Comparison of ENCODE assay signal across 17 cellular contexts in genomic region chr1:60390593-60391282, GRCh38.
DNase-seq lines count a peak whose midpoint lies in the region; ATAC-seq lines count a peak whose summit lies in the region.
"Had no signal": no experiment of that assay in that cellular context is flagged by ENCODE, and none has a peak within 500 bp of the region (broad histone marks: within the 10 kb centered on the region; RNA-seq: fewer than 3 reads in every experiment).

No MANE protein-coding gene starts in this region.

- intact Hi-C loops in Right ventricle myocardium superior (cut with DNase I) = no loop called here

- no peaks in the 10 kb centered on the region for H3K27me3 Mint-ChIP-seq in stimulated activated naive B cell treated with anti-CD40 and anti-IgM and Interleukin-4, amounts not matched to agents 10 μg/mL and 1 μg/mL and 100 μg/mL, for 72 hours
- H3K27me3 Mint-ChIP-seq: activated naive CD4-positive, alpha-beta T cell treated with anti-CD3 and anti-CD28 coated beads, Interleukin-2, amount 10 ng/mL, durations not matched to agents 7 days and 5 days; CD4-positive, alpha-beta T cell had no signal

- no peaks in the 10 kb centered on the region for H3K36me3 Mint-ChIP-seq in stimulated activated naive B cell treated with anti-CD40 and anti-IgM and Interleukin-4, amounts not matched to agents 10 μg/mL and 1 μg/mL and 100 μg/mL, for 72 hours
- H3K36me3 Mint-ChIP-seq: activated naive CD4-positive, alpha-beta T cell treated with anti-CD3 and anti-CD28 coated beads, Interleukin-2, amount 10 ng/mL, durations not matched to agents 7 days and 5 days had no signal

- peaks cover 0 to 2% of the 10 kb centered on the region in 2 donors for H3K4me1 Mint-ChIP-seq in stimulated activated naive B cell treated with anti-CD40 and anti-IgM and Interleukin-4, amounts not matched to agents 10 μg/mL and 1 μg/mL and 100 μg/mL, for 72 hours
- H3K4me1 Mint-ChIP-seq: activated naive CD4-positive, alpha-beta T cell treated with anti-CD3 and anti-CD28 coated beads, Interleukin-2, amount 10 ng/mL, durations not matched to agents 7 days and 5 days had no signal

- peaks cover 0 to 3% of the 10 kb centered on the region in 2 donors for H3K9me3 Mint-ChIP-seq in stimulated activated naive B cell treated with anti-CD40 and anti-IgM and Interleukin-4, amounts not matched to agents 10 μg/mL and 1 μg/mL and 100 μg/mL, for 72 hours
- H3K9me3 Mint-ChIP-seq: activated naive CD4-positive, alpha-beta T cell treated with anti-CD3 and anti-CD28 coated beads, Interleukin-2, amount 10 ng/mL, durations not matched to agents 7 days and 5 days; CD4-positive, alpha-beta T cell had no signal

- no peak overlapping the region for H3K27ac Mint-ChIP-seq in stimulated activated naive B cell treated with anti-CD40 and anti-IgM and Interleukin-4, amounts not matched to agents 10 μg/mL and 1 μg/mL and 100 μg/mL, for 72 hours
- H3K27ac Mint-ChIP-seq: activated CD8-positive, alpha-beta T cell treated with anti-CD3 and anti-CD28 coated beads, Interleukin-2, amount 10 ng/mL, durations not matched to agents 7 days and 5 days; activated naive CD4-positive, alpha-beta T cell treated with anti-CD3 and anti-CD28 coated beads, Interleukin-2, amount 10 ng/mL, durations not matched to agents 7 days and 5 days; CD4-positive, alpha-beta T cell had no signal

- ATAC-seq in GM19025 (IDR thresholded peaks at IDR 0.05; ENCODE audit: low read depth, unreplicated experiment) = peak; percentile 39
- ATAC-seq in GM21786 (IDR thresholded peaks at IDR 0.05; ENCODE audit: unreplicated experiment) = peak; percentile 54
- ATAC-seq in HG03139 (IDR thresholded peaks at IDR 0.05; ENCODE audit: unreplicated experiment) = peak; percentile 55
- peak; percentile 44 to 50 for ATAC-seq in stimulated activated naive B cell treated with anti-CD40 and anti-IgM and Interleukin-4, amounts not matched to agents 10 μg/mL and 1 μg/mL and 100 μg/mL, for 72 hours (replicated peaks)
- no peak for ATAC-seq in Right ventricle myocardium superior (ENCODE audit: poor library complexity)
- ATAC-seq: activated CD8-positive, alpha-beta T cell treated with anti-CD3 and anti-CD28 coated beads, Interleukin-2, amount 10 ng/mL, durations not matched to agents 7 days and 5 days; heart left ventricle; left lung had no signal

- no peak overlapping the region for H3K4me3 Mint-ChIP-seq in stimulated activated naive B cell treated with anti-CD40 and anti-IgM and Interleukin-4, amounts not matched to agents 10 μg/mL and 1 μg/mL and 100 μg/mL, for 72 hours
- H3K4me3 Mint-ChIP-seq: activated CD8-positive, alpha-beta T cell treated with anti-CD3 and anti-CD28 coated beads, Interleukin-2, amount 10 ng/mL, durations not matched to agents 7 days and 5 days; activated naive CD4-positive, alpha-beta T cell treated with anti-CD3 and anti-CD28 coated beads, Interleukin-2, amount 10 ng/mL, durations not matched to agents 7 days and 5 days; CD4-positive, alpha-beta T cell; neural crest cell had no signal

- DNase-seq in stimulated activated naive B cell treated with anti-CD40 and anti-IgM and Interleukin-4, amounts not matched to agents 10 μg/mL and 1 μg/mL and 100 μg/mL, for 72 hours = no peak
- no peak for DNase-seq in hypothalamus (lab: John Stamatoyannopoulos, UW)
- no peak for DNase-seq in Right ventricle myocardium superior
- DNase-seq in ecto neural progenitor cell (ENCODE audit: low spot score) = no peak
- DNase-seq: activated CD8-positive, alpha-beta T cell treated with anti-CD3 and anti-CD28 coated beads, Interleukin-2, amount 10 ng/mL, durations not matched to agents 7 days and 5 days; activated naive CD4-positive, alpha-beta T cell treated with anti-CD3 and anti-CD28 coated beads, Interleukin-2, amount 10 ng/mL, durations not matched to agents 7 days and 5 days; CD4-positive, alpha-beta T cell; heart left ventricle; left lung; NCI-H1048; NCI-H226; Peyer's patch; testis had no signal
